ENCODE assay signal across 22 cellular contexts in the genomic region with DNA sequence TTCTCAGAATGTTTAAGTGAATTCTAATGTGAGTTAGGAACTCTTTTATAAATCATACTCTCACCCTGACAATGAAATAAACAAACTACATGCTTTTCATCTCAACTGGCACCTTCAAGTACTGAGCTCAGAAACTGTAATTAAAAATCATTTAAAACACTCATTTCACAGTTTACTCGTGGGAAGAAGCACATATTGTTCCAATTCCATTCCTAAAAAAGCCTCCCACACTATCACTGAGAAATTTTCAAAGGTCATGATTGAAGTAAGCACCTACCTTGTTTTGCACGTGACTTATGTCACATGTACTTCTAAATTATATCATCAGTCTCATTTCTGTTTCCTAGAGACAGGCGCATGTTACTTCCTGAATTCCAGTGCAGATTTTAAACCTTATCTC.
DNase-seq lines count a peak whose midpoint lies in the region; ATAC-seq and TF ChIP-seq lines count a peak whose summit lies in the region.
"Had no signal": no experiment of that assay in that cellular context is flagged by ENCODE, and none has a peak within 500 bp of the region (broad histone marks: within the 10 kb centered on the region; RNA-seq: fewer than 3 reads in every experiment).

No MANE protein-coding gene starts in this region.

- H3K9me3 ChIP-seq in Caco-2 (peaks cover 4% of the 10 kb centered on the region; the same call in 1 of the 2 replicates), esophagus muscularis mucosa (no peaks in the 10 kb centered on the region), smooth muscle cell (replicated peaks; ENCODE audit: low read depth) (no peaks in the 10 kb centered on the region)

- peak overlapping the region; percentile 8 for H2AFZ ChIP-seq in smooth muscle cell (ENCODE audit: low read depth)
- H2AFZ ChIP-seq: GM23338 had no signal

- H3K27me3 ChIP-seq in Caco-2 (replicated peaks; ENCODE audit: control insufficient read depth, insufficient read depth, low read length): no peaks in the 10 kb centered on the region
- no peaks in the 10 kb centered on the region for H3K27me3 ChIP-seq in esophagus muscularis mucosa
- no peaks in the 10 kb centered on the region for H3K27me3 ChIP-seq in smooth muscle cell (ENCODE audit: low read depth)
- H3K27me3 ChIP-seq: BLaER1 treated with 17β-estradiol and CSF1 and Interleukin-3, amounts not matched to agents 10 nM and 100 nM had no signal

- peak; percentile 64 for TF ChIP-seq EP300 in esophagus muscularis mucosa (IDR thresholded peaks at IDR 0.05)

- H3K4me1 ChIP-seq in Caco-2 (peaks cover 26% of the 10 kb centered on the region), esophagus muscularis mucosa (peaks cover 0 to 34% (median 9%) of the 10 kb centered on the region in 4 donors), smooth muscle cell (ENCODE audit: low read depth) (no peaks in the 10 kb centered on the region)
- H3K4me1 ChIP-seq: BLaER1 treated with 17β-estradiol and CSF1 and Interleukin-3, amounts not matched to agents 10 nM and 100 nM had no signal

- BruUV-seq in Caco-2 (replicated peaks; lab: Mats Ljungman, UMichigan): no TSS peak

- no peaks in the 10 kb centered on the region for H3F3A ChIP-seq in smooth muscle cell (ENCODE audit: low read depth)

- H3K4me1 Mint-ChIP-seq in Caco-2 (ENCODE audit: low read depth, unreplicated experiment): peaks cover 8% of the 10 kb centered on the region
- H3K4me1 Mint-ChIP-seq: GM23338, IgD-negative memory B cell had no signal

- H4K20me1 ChIP-seq in smooth muscle cell (ENCODE audit: low read depth): no peaks in the 10 kb centered on the region
- H4K20me1 ChIP-seq: BLaER1 treated with 17β-estradiol and CSF1 and Interleukin-3, amounts not matched to agents 10 nM and 100 nM had no signal

- CTCF ChIA-PET in Caco-2 (lab: Charles Lee): no interaction called here

- no peak overlapping the region for H3K4me2 ChIP-seq in smooth muscle cell
- H3K4me2 ChIP-seq: BLaER1 treated with 17β-estradiol and CSF1 and Interleukin-3, amounts not matched to agents 10 nM and 100 nM; GM23338 had no signal

- ATAC-seq in Right ventricle myocardium superior (ENCODE audit: poor library complexity): no peak
- ATAC-seq: GM23338, SK-N-SH treated with all-trans-retinoic acid at 6 μM for 48 hours had no signal

- no peak for TF ChIP-seq POLR2A in esophagus muscularis mucosa (IDR thresholded peaks at IDR 0.05; ENCODE audit: low read depth)

- H3K36me3 Mint-ChIP-seq in Caco-2 (ENCODE audit: insufficient read depth, unreplicated experiment): no peaks in the 10 kb centered on the region
- H3K36me3 Mint-ChIP-seq: IgD-negative memory B cell had no signal

- no peak overlapping the region for H3K9ac ChIP-seq in smooth muscle cell (ENCODE audit: low read depth)
- H3K9ac ChIP-seq: BLaER1 treated with 17β-estradiol and CSF1 and Interleukin-3, amounts not matched to agents 10 nM and 100 nM had no signal

- H3K27ac ChIP-seq in esophagus muscularis mucosa (replicated peaks in 1 of 4) (peak overlapping the region; percentile 38 to 60 (median 48)), smooth muscle cell (ENCODE audit: low read depth) (no peak overlapping the region)
- H3K27ac ChIP-seq: BLaER1 treated with 17β-estradiol and CSF1 and Interleukin-3, amounts not matched to agents 10 nM and 100 nM had no signal

- 19% methylated on average over 3 of the region's 3 CpGs for WGBS in esophagus muscularis mucosa
- WGBS in smooth muscle cell (ENCODE audit: low lambda C conversion rate): 77% methylated on average over 3 of the region's 3 CpGs

- H3K36me3 ChIP-seq in Caco-2 (ENCODE audit: control insufficient read depth, insufficient read depth, low read length): no peaks in the 10 kb centered on the region
- H3K36me3 ChIP-seq in esophagus muscularis mucosa: no peaks in the 10 kb centered on the region
- H3K36me3 ChIP-seq in smooth muscle cell (ENCODE audit: low read depth): no peaks in the 10 kb centered on the region
- H3K36me3 ChIP-seq: BLaER1 treated with 17β-estradiol and CSF1 and Interleukin-3, amounts not matched to agents 10 nM and 100 nM had no signal

- no peak overlapping the region for H3K4me3 ChIP-seq in Caco-2 (ENCODE audit: low read depth, low read length)
- H3K4me3 ChIP-seq in esophagus muscularis mucosa: no peak overlapping the region
- no peak overlapping the region for H3K4me3 ChIP-seq in smooth muscle cell
- H3K4me3 ChIP-seq: BLaER1 treated with 17β-estradiol and CSF1 and Interleukin-3, amounts not matched to agents 10 nM and 100 nM; GM23338 had no signal

- peak overlapping the region; percentile 42 for H3K27ac Mint-ChIP-seq in Caco-2 (ENCODE audit: unreplicated experiment)
- H3K27ac Mint-ChIP-seq: CD4-positive, alpha-beta T cell; GM23338; H9; IgD-negative memory B cell had no signal

- POLR2A ChIA-PET in Caco-2 (lab: Charles Lee): no interaction called here

- H3K79me2 ChIP-seq in smooth muscle cell (ENCODE audit: low read depth): no peaks in the 10 kb centered on the region

- peaks cover 19% of the 10 kb centered on the region for H3K9me3 Mint-ChIP-seq in Caco-2 (ENCODE audit: unreplicated experiment)
- H3K9me3 Mint-ChIP-seq: CD4-positive, alpha-beta T cell had no signal

- TF ChIP-seq CTCF in Caco-2 (IDR thresholded peaks at IDR 0.05; ENCODE audit: insufficient read depth in 1 of 2, low read depth in 1 of 2, low read length in 1 of 2, severe bottlenecking in 1 of 2, unreplicated experiment in 1 of 2) (no peak), esophagus muscularis mucosa (IDR thresholded peaks at IDR 0.05) (no peak), smooth muscle cell (IDR thresholded peaks at IDR 0.05; ENCODE audit: borderline replicate concordance, insufficient read depth, poor library complexity, severe bottlenecking) (no peak)

- DNase-seq in Caco-2: no peak
- peak; percentile 59 for DNase-seq in OCI-M1 (lab: John Stamatoyannopoulos, UW)
- DNase-seq in esophagus muscularis mucosa (ENCODE audit: extremely low spot score): no peak
- no peak for DNase-seq in smooth muscle cell (lab: John Stamatoyannopoulos, UW; ENCODE audit: unreplicated experiment)
- DNase-seq in Right ventricle myocardium superior: no peak
- no peak for DNase-seq in NCI-H1105 (lab: John Stamatoyannopoulos, UW)
- DNase-seq in kidney tubule cell (ENCODE audit: low spot score): no peak
- DNase-seq: AML-193; CD4-positive, alpha-beta T cell; DMS53; EL; GDM1; H9; NCI-H1105 treated with DMSO at 0.1 percent for 48 hours; NCI-H2029; NCI-H446; NCI-H526; NCI-H82 had no signal

- intact Hi-C loops in Caco-2 (cut with micrococcal nuclease; ENCODE audit: unreplicated experiment) (no loop called here), esophagus muscularis mucosa (cut with DNase I) (no loop called here), Right ventricle myocardium superior (cut with DNase I) (no loop called here)

- no peaks in the 10 kb centered on the region for H3K27me3 Mint-ChIP-seq in Caco-2 (ENCODE audit: insufficient read depth, unreplicated experiment)
- H3K27me3 Mint-ChIP-seq: CD4-positive, alpha-beta T cell; IgD-negative memory B cell had no signal

- no peak overlapping the region for H3K4me3 Mint-ChIP-seq in Caco-2 (ENCODE audit: unreplicated experiment)
- H3K4me3 Mint-ChIP-seq: CD4-positive, alpha-beta T cell; GM23338; H9; IgD-negative memory B cell had no signal
